In genomic region chr16:25110392-25110947, GRCh38 we compare ENCODE assay signal across 8 cellular contexts. TPM values are rescaled to one million over a fixed set of nuclear protein-coding genes. Genes with fewer than 3 reads are reported as not detected.
DNase-seq lines count a peak whose midpoint lies in the region; ATAC-seq and TF ChIP-seq lines count a peak whose summit lies in the region.

No MANE protein-coding gene starts in this region.

- intact Hi-C loops in aorta (cut with DNase I), result loop anchor here in 1 of 2 donors (5.0 kb wide), 1 partner anchor 43 kb away; no protein-coding TSS in a partner anchor

- H3K9me3 ChIP-seq in HAP-1 (no peaks in the 10 kb centered on the region), hepatocyte (ENCODE audit: low read depth) (no peaks in the 10 kb centered on the region), aorta (ENCODE audit: control insufficient read depth, low read length) (no peaks in the 10 kb centered on the region)

- H3K4me2 ChIP-seq in hepatocyte, result peak overlapping the region; percentile 68

- H3K36me3 ChIP-seq in HAP-1 (replicated peaks), result no peaks in the 10 kb centered on the region
- no peaks in the 10 kb centered on the region for H3K36me3 ChIP-seq in hepatocyte (replicated peaks; ENCODE audit: insufficient read depth, low read depth)
- H3K36me3 ChIP-seq in aorta (ENCODE audit: control insufficient read depth in 1 of 2, insufficient read depth in 2 of 2, low read length in 1 of 2), result peaks cover 0 to 5% of the 10 kb centered on the region in 2 donors

- peaks cover 19% of the 10 kb centered on the region for H3K4me1 ChIP-seq in HAP-1
- peaks cover 11% of the 10 kb centered on the region for H3K4me1 ChIP-seq in hepatocyte (ENCODE audit: insufficient read depth)
- H3K4me1 ChIP-seq in aorta (ENCODE audit: control insufficient read depth in 1 of 2, insufficient read depth in 2 of 2, low read length in 2 of 2), result peaks cover 0 to 1% of the 10 kb centered on the region in 2 donors

- in situ Hi-C loops in HAP-1 (cut with MboI; ENCODE audit: low sequenced_read_pairs), result no loop called here

- no peak for ATAC-seq in HG02981 (IDR thresholded peaks at IDR 0.05; ENCODE audit: unreplicated experiment)
- ATAC-seq in aorta (ENCODE audit: low FRiP score), result no peak
- no peak for ATAC-seq in GM19035 (IDR thresholded peaks at IDR 0.05; ENCODE audit: unreplicated experiment)

- H3K27me3 ChIP-seq in HAP-1 (ENCODE audit: low read depth), result no peaks in the 10 kb centered on the region
- H3K27me3 ChIP-seq in hepatocyte, result no peaks in the 10 kb centered on the region
- H3K27me3 ChIP-seq in aorta (ENCODE audit: control insufficient read depth in 1 of 2, insufficient read depth in 2 of 2, low read length in 1 of 2), result no peaks in the 10 kb centered on the region

- H2AFZ ChIP-seq in hepatocyte, result peak overlapping the region; percentile 46

- no peak for TF ChIP-seq CTCF in hepatocyte (IDR thresholded peaks at IDR 0.05; ENCODE audit: poor library complexity)

- no peaks in the 10 kb centered on the region for H3K9me2 ChIP-seq in hepatocyte (replicated peaks; ENCODE audit: insufficient read depth)

- peak overlapping the region; percentile 91 for H3K4me3 ChIP-seq in HAP-1
- H3K4me3 ChIP-seq in hepatocyte, result peak overlapping the region; percentile 19
- H3K4me3 ChIP-seq in aorta (ENCODE audit: low read length in 2 of 2), result peak overlapping the region in 1 of 2 donors; percentile 50

- H3K79me2 ChIP-seq in hepatocyte, result peaks cover 36% of the 10 kb centered on the region

- DNase-seq in A172 (ENCODE audit: low spot score), result peak; percentile 13
- peak; percentile 10 to 26 for DNase-seq in HAP-1 (ENCODE audit: low spot score in 2 of 2)
- DNase-seq in activated CD4-positive, alpha-beta T cell treated with anti-CD3 and anti-CD28 coated beads, Interleukin-2, amount 50 U/mL, for 48 hours, result peak; percentile 48 to 57
- no peak for DNase-seq in hepatocyte (ENCODE audit: low spot score)
- DNase-seq in stimulated activated CD4-positive, alpha-beta T cell treated with anti-CD3 and anti-CD28 coated beads, Interleukin-2, amount 100 ng/mL, for 24 hours, result peak; percentile 44 to 49
- DNase-seq in aorta, result no peak

- H4K20me1 ChIP-seq in hepatocyte (ENCODE audit: insufficient read depth, poor library complexity, severe bottlenecking), result no peaks in the 10 kb centered on the region

- H3K27ac ChIP-seq in hepatocyte (peak overlapping the region; percentile 76), aorta (ENCODE audit: low read depth in 1 of 2, low read length in 2 of 2) (no peak overlapping the region)

- 39% methylated on average over 7 of the region's 7 CpGs for WGBS in hepatocyte (ENCODE audit: low lambda C conversion rate, missing lambda C conversion rate)
- WGBS in aorta, 2 donors, result 41 to 51% methylated on average over 7 of the region's 7 CpGs

RNA-seq across cellular contexts. Expression of gene LCMT1, which starts 1.1 kb away (rescaled TPM):
- total RNA-seq in A172 (2014; rRNA removed; shearing (Covaris generic)), result 58.6 and 61.4 TPM in 2 replicates
- total RNA-seq in hepatocyte (30.2 and 33.0 TPM in 2 replicates), aorta (10 to 100 TPM; 26.7 to 29.9 TPM)
- polyA plus RNA-seq in hepatocyte (34.6 and 47.7 TPM in 2 replicates), aorta (10 to 100 TPM; 23.9 to 28.2 TPM)

Comparison
In these comparisons a context has a peak if more than half of its experiments do, and no peak if none do; other contexts are left out.
1. DNase-seq: peak in A172 (single experiment), HAP-1 (2 of 2), activated CD4-positive, alpha-beta T cell treated with anti-CD3 and anti-CD28 coated beads, Interleukin-2, amount 50 U/mL, for 48 hours (2 of 2) and stimulated activated CD4-positive, alpha-beta T cell treated with anti-CD3 and anti-CD28 coated beads, Interleukin-2, amount 100 ng/mL, for 24 hours (2 of 2); none in hepatocyte (single experiment) and aorta (0 of 2).